ENCODE assay signal across 19 cellular contexts in genomic region chr18:33034212-33034611, GRCh38.
DNase-seq lines count a peak whose midpoint lies in the region; ATAC-seq, FAIRE-seq and TF ChIP-seq lines count a peak whose summit lies in the region.
"Had no signal": no experiment of that assay in that cellular context is flagged by ENCODE, and none has a peak within 500 bp of the region (broad histone marks: within the 10 kb centered on the region; RNA-seq: fewer than 3 reads in every experiment).

No MANE protein-coding gene starts in this region.

- no peaks in the 10 kb centered on the region for H3K79me2 ChIP-seq in smooth muscle cell (ENCODE audit: low read depth)

- H3K9me3 ChIP-seq in smooth muscle cell (replicated peaks; ENCODE audit: low read depth): peaks cover 3% of the 10 kb centered on the region
- H3K9me3 ChIP-seq: BE2C, HAP-1 had no signal

- peak; percentile 82 for FAIRE-seq in endometrium (lab: Jason Lieb, UNC)
- FAIRE-seq: A204.1, GM12891, GM18507 had no signal

- H3K36me3 Mint-ChIP-seq in activated T-helper 2 cell treated with anti-CD3 and anti-CD28 coated beads, Interferon-gamma antibody, Interleukin-2, Interleukin-4, amounts not matched to agents 10 μg/mL and 5 μg/mL and 100 μg/mL, durations not matched to agents 14 hours and 24 hours and 36 hours (ENCODE audit: low read depth): no peaks in the 10 kb centered on the region
- H3K36me3 Mint-ChIP-seq: CD4-positive, CD25-positive, alpha-beta regulatory T cell; CD8-positive, alpha-beta memory T cell had no signal

- H3K9ac ChIP-seq in smooth muscle cell (ENCODE audit: low read depth): no peak overlapping the region
- H3K9ac ChIP-seq: GM23248 had no signal

- peak; percentile 31 for DNase-seq in SK-N-DZ (ENCODE audit: low spot score)
- no peak for DNase-seq in left colon
- no peak for DNase-seq in smooth muscle cell (lab: John Stamatoyannopoulos, UW; ENCODE audit: unreplicated experiment)
- DNase-seq in NCI-H524 treated with DMSO at 0.1 percent for 48 hours (lab: John Stamatoyannopoulos, UW): no peak
- DNase-seq in activated T-helper 2 cell treated with anti-CD3 and anti-CD28 coated beads, Interferon-gamma antibody, Interleukin-2, Interleukin-4, amounts not matched to agents 10 μg/mL and 5 μg/mL and 100 μg/mL, durations not matched to agents 14 hours and 24 hours and 36 hours (ENCODE audit: low spot score): no peak
- DNase-seq: ACHN; BE2C; C1 segment of cervical spinal cord; CD4-positive, CD25-positive, alpha-beta regulatory T cell; CD8-positive, alpha-beta memory T cell; COR-L47; DMS 273 treated with DMSO at 0.1 percent for 48 hours; GM23248 had no signal

- H3K9me3 Mint-ChIP-seq in activated T-helper 2 cell treated with anti-CD3 and anti-CD28 coated beads, Interferon-gamma antibody, Interleukin-2, Interleukin-4, amounts not matched to agents 10 μg/mL and 5 μg/mL and 100 μg/mL, durations not matched to agents 14 hours and 24 hours and 36 hours: peaks cover 22% of the 10 kb centered on the region

- ATAC-seq in left colon (peak; percentile 24), GM18498 (IDR thresholded peaks at IDR 0.05; ENCODE audit: unreplicated experiment) (no peak)

- H2AFZ ChIP-seq in smooth muscle cell (ENCODE audit: low read depth): no peak overlapping the region
- H2AFZ ChIP-seq: GM23248 had no signal

- H3K4me1 Mint-ChIP-seq in activated T-helper 2 cell treated with anti-CD3 and anti-CD28 coated beads, Interferon-gamma antibody, Interleukin-2, Interleukin-4, amounts not matched to agents 10 μg/mL and 5 μg/mL and 100 μg/mL, durations not matched to agents 14 hours and 24 hours and 36 hours (ENCODE audit: low read depth): no peaks in the 10 kb centered on the region
- H3K4me1 Mint-ChIP-seq: CD4-positive, CD25-positive, alpha-beta regulatory T cell; CD8-positive, alpha-beta memory T cell had no signal

- peak overlapping the region; percentile 52 for H3K4me2 ChIP-seq in smooth muscle cell

- H3K4me3 ChIP-seq in smooth muscle cell: no peak overlapping the region
- H3K4me3 ChIP-seq: GM23248, HAP-1 had no signal

- TF ChIP-seq CTCF in smooth muscle cell (IDR thresholded peaks at IDR 0.05; ENCODE audit: borderline replicate concordance, insufficient read depth, poor library complexity, severe bottlenecking): no peak

- no peak overlapping the region for H3K27ac ChIP-seq in smooth muscle cell (ENCODE audit: low read depth)
- H3K27ac ChIP-seq: GM23248 had no signal

- no peaks in the 10 kb centered on the region for H3K27me3 ChIP-seq in smooth muscle cell (ENCODE audit: low read depth)
- H3K27me3 ChIP-seq: BE2C had no signal

- H3K4me1 ChIP-seq in smooth muscle cell (ENCODE audit: low read depth): no peaks in the 10 kb centered on the region
- H3K4me1 ChIP-seq: BE2C, HAP-1 had no signal

- H3K27me3 Mint-ChIP-seq in activated T-helper 2 cell treated with anti-CD3 and anti-CD28 coated beads, Interferon-gamma antibody, Interleukin-2, Interleukin-4, amounts not matched to agents 10 μg/mL and 5 μg/mL and 100 μg/mL, durations not matched to agents 14 hours and 24 hours and 36 hours (ENCODE audit: low read depth): no peaks in the 10 kb centered on the region
- H3K27me3 Mint-ChIP-seq: CD4-positive, CD25-positive, alpha-beta regulatory T cell; CD8-positive, alpha-beta memory T cell had no signal

- H3K4me3 Mint-ChIP-seq in activated T-helper 2 cell treated with anti-CD3 and anti-CD28 coated beads, Interferon-gamma antibody, Interleukin-2, Interleukin-4, amounts not matched to agents 10 μg/mL and 5 μg/mL and 100 μg/mL, durations not matched to agents 14 hours and 24 hours and 36 hours (ENCODE audit: low read depth): no peak overlapping the region
- H3K4me3 Mint-ChIP-seq: CD4-positive, CD25-positive, alpha-beta regulatory T cell; CD8-positive, alpha-beta memory T cell had no signal

- intact Hi-C loops in left colon (cut with DNase I, micrococcal nuclease): no loop called here
- intact Hi-C loops in activated T-helper 2 cell treated with anti-CD3 and anti-CD28 coated beads, Interferon-gamma antibody, Interleukin-2, Interleukin-4, amounts not matched to agents 10 μg/mL and 5 μg/mL and 100 μg/mL, durations not matched to agents 14 hours and 24 hours and 36 hours (cut with micrococcal nuclease): no loop called here

- H3F3A ChIP-seq in smooth muscle cell (ENCODE audit: low read depth): peaks cover 6% of the 10 kb centered on the region

- peaks cover 2% of the 10 kb centered on the region for H3K36me3 ChIP-seq in smooth muscle cell (ENCODE audit: low read depth)
- H3K36me3 ChIP-seq: BE2C, HAP-1 had no signal

- no peaks in the 10 kb centered on the region for H4K20me1 ChIP-seq in smooth muscle cell (ENCODE audit: low read depth)

- no peak overlapping the region for H3K27ac Mint-ChIP-seq in activated T-helper 2 cell treated with anti-CD3 and anti-CD28 coated beads, Interferon-gamma antibody, Interleukin-2, Interleukin-4, amounts not matched to agents 10 μg/mL and 5 μg/mL and 100 μg/mL, durations not matched to agents 14 hours and 24 hours and 36 hours
- H3K27ac Mint-ChIP-seq: CD4-positive, CD25-positive, alpha-beta regulatory T cell; CD8-positive, alpha-beta memory T cell had no signal
